8 cellular contexts compared by ENCODE assay signal in the genomic region with DNA sequence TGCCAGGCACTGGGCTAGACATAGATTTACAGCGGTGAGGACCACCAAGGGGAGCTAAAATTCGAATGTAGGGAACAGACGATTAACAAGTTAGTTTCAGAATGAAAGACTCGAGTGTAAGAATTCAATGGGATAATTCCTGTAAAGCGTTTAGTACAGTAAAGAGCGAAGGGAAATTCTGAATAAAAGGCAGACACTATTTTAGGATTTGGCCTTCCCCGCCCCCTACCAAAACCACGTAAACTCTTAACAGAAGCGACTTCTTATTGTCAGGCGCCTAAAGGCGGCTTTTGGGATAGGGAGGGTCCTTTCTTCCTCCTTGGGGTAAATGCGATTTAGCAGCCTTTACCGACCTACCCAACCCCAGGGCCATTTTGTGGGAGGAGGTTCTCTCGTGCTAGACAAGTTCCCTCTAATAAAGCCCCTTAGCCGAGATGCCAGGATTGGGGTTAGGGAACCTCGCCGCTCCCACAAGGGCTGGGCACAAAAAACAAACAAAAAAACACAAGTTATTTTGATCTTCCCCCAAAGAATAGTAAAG. TPM values are rescaled to one million over a fixed set of nuclear protein-coding genes. Genes with fewer than 3 reads are reported as not detected.
DNase-seq lines count a peak whose midpoint lies in the region; ATAC-seq, FAIRE-seq and TF ChIP-seq lines count a peak whose summit lies in the region.

No MANE protein-coding gene starts in this region.

- peak overlapping the region; percentile 55 for H2BK5ac ChIP-seq in IMR-90 (ENCODE audit: low read depth, low read length, poor library complexity, severe bottlenecking)

- peak; percentile 2 for ATAC-seq in CD8-positive, alpha-beta T cell
- ATAC-seq in GM21447 (IDR thresholded peaks at IDR 0.05; ENCODE audit: unreplicated experiment) = peak; percentile 8
- no peak; the same call in 1 of the 2 replicates for ATAC-seq in IMR-90 (ENCODE audit: low read depth)
- ATAC-seq in GM18520 (IDR thresholded peaks at IDR 0.05; ENCODE audit: unreplicated experiment) = no peak
- no peak for ATAC-seq in GM19467 (IDR thresholded peaks at IDR 0.05; ENCODE audit: unreplicated experiment)

- BruUV-seq in IMR-90 (replicated peaks; lab: Mats Ljungman, UMichigan) = TSS peak; percentile 82

- no peaks in the 10 kb centered on the region for H3K27me3 ChIP-seq in CD8-positive, alpha-beta T cell (ENCODE audit: insufficient read depth, low read length)
- H3K27me3 ChIP-seq in IMR-90 (ENCODE audit: control insufficient read depth, insufficient read depth, low read length) (no peaks in the 10 kb centered on the region), astrocyte (ENCODE audit: insufficient read depth, low read length) (no peaks in the 10 kb centered on the region), suprapubic skin (no peaks in the 10 kb centered on the region)

- no peaks in the 10 kb centered on the region for H3K9me3 ChIP-seq in CD8-positive, alpha-beta T cell (ENCODE audit: low read length)
- H3K9me3 ChIP-seq in IMR-90 (ENCODE audit: control insufficient read depth, insufficient read depth, low read length) (no peaks in the 10 kb centered on the region), astrocyte (ENCODE audit: insufficient read depth, low read depth, low read length) (no peaks in the 10 kb centered on the region), kidney (ENCODE audit: control insufficient read depth in 1 of 2, low read length in 2 of 2) (no peaks in the 10 kb centered on the region), suprapubic skin (no peaks in the 10 kb centered on the region)

- no peaks in the 10 kb centered on the region for H3K9me3 Mint-ChIP-seq in CD8-positive, alpha-beta T cell
- peaks cover 3% of the 10 kb centered on the region for H3K9me3 Mint-ChIP-seq in astrocyte (ENCODE audit: unreplicated experiment)

- H2AK5ac ChIP-seq in IMR-90 (ENCODE audit: low read depth, low read length) = peak overlapping the region; percentile 53

- POLR2A ChIA-PET in CD8-positive, alpha-beta T cell (lab: Charles Lee) = no interaction called here
- POLR2A ChIA-PET in IMR-90 (lab: Charles Lee; ENCODE audit: unreplicated experiment) = no interaction called here

- dilution Hi-C loops in IMR-90 (cut with HindIII; ENCODE audit: low sequenced_read_pairs, unreplicated experiment) = no loop called here

- H4K91ac ChIP-seq in IMR-90 (ENCODE audit: insufficient read depth, low read depth, low read length) = peak overlapping the region; percentile 84

- 0 out of 2 replicates have a peak overlapping the region, but pooled peaks have one; percentile 64 for H3K23ac ChIP-seq in IMR-90 (ENCODE audit: low read depth, low read length)

- no peaks in the 10 kb centered on the region; the same call in 1 of the 2 replicates for H3K9me1 ChIP-seq in IMR-90 (ENCODE audit: insufficient read depth, low read length)

- H3K27ac Mint-ChIP-seq in CD8-positive, alpha-beta T cell = peak overlapping the region; percentile 100
- H3K27ac Mint-ChIP-seq in astrocyte (ENCODE audit: unreplicated experiment) = peak overlapping the region; percentile 100

- peaks cover 47% of the 10 kb centered on the region for H3K4me1 Mint-ChIP-seq in CD8-positive, alpha-beta T cell (ENCODE audit: low read depth)
- peaks cover 4% of the 10 kb centered on the region for H3K4me1 Mint-ChIP-seq in astrocyte (ENCODE audit: low read depth, unreplicated experiment)

- no peak for DNase-seq in CD8-positive, alpha-beta T cell
- no peak for DNase-seq in IMR-90
- peak; percentile 8 for DNase-seq in astrocyte (ENCODE audit: low read depth)
- no peak for DNase-seq in kidney
- DNase-seq in suprapubic skin (ENCODE audit: low spot score in 2 of 2) = peak in 1 of 2 donors; percentile 63

- H3K14ac ChIP-seq in IMR-90 (replicated peaks; ENCODE audit: low read depth, low read length) = peak overlapping the region; percentile 89

- H2AK9ac ChIP-seq in IMR-90 (replicated peaks; ENCODE audit: low read depth, low read length, poor library complexity) = peak overlapping the region; percentile 100

- CTCF ChIA-PET in CD8-positive, alpha-beta T cell (lab: Charles Lee) = no interaction called here
- CTCF ChIA-PET in IMR-90 (lab: Yijun Ruan, JAX) = no interaction called here

- H4K20me1 ChIP-seq in IMR-90 (ENCODE audit: insufficient read depth, low read length) = peaks cover 24% of the 10 kb centered on the region
- peaks cover 34% of the 10 kb centered on the region for H4K20me1 ChIP-seq in astrocyte (ENCODE audit: insufficient read depth, low read length)

- H3K4me1 ChIP-seq in CD8-positive, alpha-beta T cell (ENCODE audit: insufficient read depth, low read length) = peaks cover 28% of the 10 kb centered on the region
- H3K4me1 ChIP-seq in IMR-90 (ENCODE audit: control insufficient read depth, insufficient read depth, low read length) (peaks cover 6% of the 10 kb centered on the region; the same call in 1 of the 2 replicates), astrocyte (ENCODE audit: insufficient read depth, low read length) (peaks cover 13% of the 10 kb centered on the region), kidney (ENCODE audit: control insufficient read depth in 1 of 2, insufficient read depth in 1 of 2, low read depth in 1 of 2, low read length in 2 of 2) (peaks cover 10 to 12% of the 10 kb centered on the region in 2 donors), suprapubic skin (peaks cover 35% of the 10 kb centered on the region)

- FAIRE-seq in astrocyte (lab: Jason Lieb, UNC) = no peak
- no peak for FAIRE-seq in kidney (lab: Jason Lieb, UNC)

- no peak for TF ChIP-seq RAD21 in IMR-90 (IDR thresholded peaks at IDR 0.05; ENCODE audit: low read length)

- no peak for TF ChIP-seq EP300 in suprapubic skin (IDR thresholded peaks at IDR 0.05)

- peak overlapping the region; percentile 63 for H3K56ac ChIP-seq in IMR-90 (ENCODE audit: extremely low read depth, insufficient read depth, low read length)

- peaks cover 26% of the 10 kb centered on the region for H3K36me3 Mint-ChIP-seq in CD8-positive, alpha-beta T cell
- H3K36me3 Mint-ChIP-seq in astrocyte (ENCODE audit: low read depth, unreplicated experiment) = no peaks in the 10 kb centered on the region

- peak overlapping the region; percentile 91 to 98 for H4K8ac ChIP-seq in IMR-90 (ENCODE audit: low read depth in 2 of 2, low read length in 2 of 2)

- intact Hi-C loops in CD8-positive, alpha-beta T cell (cut with DNase I, micrococcal nuclease) = loop anchor here in 1 of 2 experiments (1.0 to 5.0 kb wide), 2 partner anchors 93 to 799 kb away; a partner anchor contains a TSS
- intact Hi-C loops in IMR-90 (cut with micrococcal nuclease) = loop anchor here (5.0 kb wide), 2 partner anchors 96 to 241 kb away; a partner anchor contains a TSS
- intact Hi-C loops in kidney (cut with DNase I) = no loop called here

- TF ChIP-seq CTCF in CD8-positive, alpha-beta T cell (IDR thresholded peaks at IDR 0.05) = no peak
- TF ChIP-seq CTCF in IMR-90 (conservative IDR thresholded peaks at IDR 0.05; ENCODE audit: low read depth, low read length) (no peak), astrocyte (IDR thresholded peaks at IDR 0.05; ENCODE audit: insufficient read depth, low read depth, low read length) (no peak), kidney (IDR thresholded peaks at IDR 0.05; ENCODE audit: borderline replicate concordance, extremely low read depth, insufficient read depth) (no peak), suprapubic skin (IDR thresholded peaks at IDR 0.05) (no peak)

- in situ Hi-C loops in IMR-90 (cut with MboI; ENCODE audit: low sequenced_read_pairs) = loop anchor here (10.0 kb wide), 1 partner anchor 238 kb away; a partner anchor contains a TSS

- H3K27ac ChIP-seq in CD8-positive, alpha-beta T cell (ENCODE audit: low read depth, low read length) = peak overlapping the region; percentile 75
- H3K27ac ChIP-seq in IMR-90 (ENCODE audit: insufficient read depth, low read length) (peak overlapping the region; percentile 84), astrocyte (ENCODE audit: low read depth, low read length) (peak overlapping the region; percentile 82), kidney (ENCODE audit: low read depth in 2 of 2, low read length in 2 of 2) (peak overlapping the region; percentile 98), suprapubic skin (peak overlapping the region; percentile 100)

- H3K9ac ChIP-seq in IMR-90 (ENCODE audit: low read depth, low read length) = peak overlapping the region; percentile 71
- H3K9ac ChIP-seq in astrocyte (ENCODE audit: low read length) = peak overlapping the region; percentile 99
- peak overlapping the region; percentile 86 to 97 for H3K9ac ChIP-seq in kidney (ENCODE audit: low read length in 2 of 2)

- H2BK15ac ChIP-seq in IMR-90 (ENCODE audit: low read depth, low read length) = peak overlapping the region; percentile 21; the same call in 1 of the 3 replicates

- peak overlapping the region; percentile 100 for H3K4me3 Mint-ChIP-seq in CD8-positive, alpha-beta T cell
- H3K4me3 Mint-ChIP-seq in astrocyte (ENCODE audit: unreplicated experiment) = peak overlapping the region; percentile 99

- H2AFZ ChIP-seq in IMR-90 (replicated peaks; ENCODE audit: low read length, poor library complexity) (peak overlapping the region; percentile 92), astrocyte (ENCODE audit: low read depth, low read length) (peak overlapping the region; percentile 85)

- peak overlapping the region; percentile 26 for H3K18ac ChIP-seq in IMR-90 (ENCODE audit: low read depth, low read length)

- H2BK120ac ChIP-seq in IMR-90 (ENCODE audit: low read depth, low read length) = peak overlapping the region; percentile 74

- H3K36me3 ChIP-seq in CD8-positive, alpha-beta T cell (ENCODE audit: insufficient read depth, low read length) = no peaks in the 10 kb centered on the region
- H3K36me3 ChIP-seq in IMR-90 (ENCODE audit: control insufficient read depth, insufficient read depth, low read length) = peaks cover 2% of the 10 kb centered on the region
- H3K36me3 ChIP-seq in astrocyte (ENCODE audit: insufficient read depth, low read length) = no peaks in the 10 kb centered on the region
- peaks cover 0 to 6% of the 10 kb centered on the region in 2 donors for H3K36me3 ChIP-seq in kidney (ENCODE audit: control insufficient read depth in 1 of 2, insufficient read depth in 2 of 2, low read length in 2 of 2)
- no peaks in the 10 kb centered on the region for H3K36me3 ChIP-seq in suprapubic skin

- peak overlapping the region; percentile 86 for H3K4ac ChIP-seq in IMR-90 (ENCODE audit: low read depth, low read length)

- peaks cover 42% of the 10 kb centered on the region for H3K79me2 ChIP-seq in astrocyte (ENCODE audit: insufficient read depth, low read length)

- TF ChIP-seq POLR2A in IMR-90 (IDR thresholded peaks at IDR 0.05; ENCODE audit: low read depth, low read length) (no peak), suprapubic skin (IDR thresholded peaks at IDR 0.05) (no peak)

- H4K5ac ChIP-seq in IMR-90 (ENCODE audit: low read depth, low read length) = peak overlapping the region; percentile 92

- H3K4me2 ChIP-seq in IMR-90 (ENCODE audit: low read depth, low read length) (peak overlapping the region; percentile 78), astrocyte (ENCODE audit: low read length) (peak overlapping the region; percentile 89)

- H3K27me3 Mint-ChIP-seq in CD8-positive, alpha-beta T cell (ENCODE audit: low read depth) = no peaks in the 10 kb centered on the region
- no peaks in the 10 kb centered on the region for H3K27me3 Mint-ChIP-seq in astrocyte (ENCODE audit: low read depth, unreplicated experiment)

- H2BK20ac ChIP-seq in IMR-90 (ENCODE audit: low read depth, low read length) = no peak overlapping the region

- no CpG with 5 or more reads among the region's 17 CpGs for WGBS in IMR-90 (ENCODE audit: extremely low coverage in 2 of 2, insufficient read length in 1 of 2), 2 experiments
- 20% methylated on average over 17 of the region's 17 CpGs for WGBS in suprapubic skin

- peak overlapping the region; percentile 95 for H3K4me3 ChIP-seq in CD8-positive, alpha-beta T cell (ENCODE audit: low read depth, low read length)
- H3K4me3 ChIP-seq in IMR-90 (ENCODE audit: insufficient read depth, low read depth, low read length) (peak overlapping the region; percentile 95), astrocyte (ENCODE audit: insufficient read depth, low read depth, low read length) (peak overlapping the region; percentile 96), kidney (ENCODE audit: low read length in 2 of 2) (peak overlapping the region; percentile 85 to 86), suprapubic skin (peak overlapping the region; percentile 92)

- H3K79me1 ChIP-seq in IMR-90 (ENCODE audit: low read depth in 1 of 2, low read length in 2 of 2) = peaks cover 5 to 13% of the 10 kb centered on the region in 2 experiments; a peak in 2 of 4 replicates

RNA-seq across cellular contexts. Expression of a gene that starts 0.5 kb away (rescaled TPM):
- total RNA-seq in CD8-positive, alpha-beta T cell = 100 to 1,000 TPM; 120 to 121 TPM
- total RNA-seq in IMR-90 (2012; rRNA removed) (46.4 and 82.8 TPM in 2 replicates), astrocyte (105 and 106 TPM in 2 replicates), kidney (76.9 TPM), suprapubic skin (100 to 1,000 TPM in 1 of 4 donors, 10 to 100 TPM in 3; 82.4 to 108 (median 94.4) TPM)
- polyA plus RNA-seq in IMR-90 (2012; rRNA removed) (33.3 and 37.2 TPM in 2 replicates), kidney (ENCODE audit: insufficient read depth, low read depth, low replicate concordance) (27.6 TPM)
- polyA plus RNA-seq in IMR-90 (2012; cell fraction: cytosol; rRNA removed) = 6.8 and 17.0 TPM in 2 replicates
- 7.1 and 15.1 TPM in 2 replicates for polyA plus RNA-seq in IMR-90 (2012; cell fraction: nucleus; rRNA removed; ENCODE audit: low replicate concordance)

RNA-seq across cellular contexts. Expression of a gene that starts 12.3 kb away (rescaled TPM):
- total RNA-seq in CD8-positive, alpha-beta T cell = 1 to 10 TPM in 1 of 2 experiments, under 1 TPM in 1; 0.44 to 1.9 TPM
- total RNA-seq in IMR-90 (2012; rRNA removed) (under 0.01 TPM in 2 replicates), astrocyte (0.94 and 1.2 TPM in 2 replicates), kidney (2.1 TPM), suprapubic skin (1 to 10 TPM in 2 of 4 donors, under 1 TPM in 1, not detected in 1; 0.89 to 2.4 (median 1.8) TPM)
- polyA plus RNA-seq in IMR-90 (2012; rRNA removed) (0.30 and 1.0 TPM in 2 replicates), kidney (ENCODE audit: insufficient read depth, low read depth, low replicate concordance) (3.5 TPM)
- polyA plus RNA-seq in IMR-90 (2012; cell fraction: cytosol; rRNA removed) = 0.19 and 0.62 TPM in 2 replicates
- 0.50 TPM in 1 of 2 replicates, not detected in the other for polyA plus RNA-seq in IMR-90 (2012; cell fraction: nucleus; rRNA removed; ENCODE audit: low replicate concordance)

Comparison
In these comparisons a context has a peak if more than half of its experiments do, and no peak if none do; other contexts are left out.
1. ATAC-seq: peak in CD8-positive, alpha-beta T cell (single experiment) and GM21447 (single experiment); none in IMR-90 (single experiment), GM18520 (single experiment) and GM19467 (single experiment).
2. Peak in every context shown above with its lines, with median percentiles within 50 percentile points of each other: H3K27ac ChIP-seq, H3K4me3 ChIP-seq and H3K9ac ChIP-seq.